ENCODE assay signal across 25 cellular contexts in genomic region chr1:162110910-162111309, GRCh38.
"Had no signal": no experiment of that assay in that cellular context is flagged by ENCODE, and none has a peak within 500 bp of the region (broad histone marks: within the 10 kb centered on the region; RNA-seq: fewer than 3 reads in every experiment).

No MANE protein-coding gene starts in this region.

- H3K27ac ChIP-seq: colonic mucosa, esophagus muscularis mucosa, lower lobe of right lung, neutrophil, pancreas, skin epidermis, spleen, stomach, thoracic aorta, tibial nerve, upper lobe of left lung had no signal

- H3K27me3 ChIP-seq: colonic mucosa, esophagus muscularis mucosa, neutrophil, pancreas, sigmoid colon, stomach, tibial nerve, upper lobe of left lung had no signal

- DNase-seq: central memory CD4-positive, alpha-beta T cell; colonic mucosa; effector memory CD4-positive, alpha-beta T cell; foreskin melanocyte; head of caudate nucleus; left ventricle myocardium superior; lower lobe of right lung; naive B cell; pancreas; right cardiac atrium; sigmoid colon; spleen; stimulated activated CD8-positive, alpha-beta memory T cell treated with anti-CD3 and anti-CD28 coated beads, Interleukin-4, amount 100 ng/mL, for 48 hours; stimulated activated naive CD4-positive, alpha-beta T cell treated with Interleukin-2 at 50 U/mL for 16 hours; stomach; upper lobe of left lung had no signal

- H3K4me1 ChIP-seq: colonic mucosa, lower lobe of right lung, pancreas, upper lobe of left lung had no signal

- H3K9me3 ChIP-seq: colonic mucosa, esophagus muscularis mucosa, lower lobe of right lung, neutrophil, pancreas, sigmoid colon, thoracic aorta, tibial nerve, upper lobe of left lung had no signal

- FAIRE-seq: endothelial cell of umbilical vein, keratinocyte, pancreas, urothelium cell line had no signal

- H3K4me3 ChIP-seq: colonic mucosa, esophagus muscularis mucosa, lower lobe of right lung, pancreas, sigmoid colon, skin epidermis, spleen, stomach, thoracic aorta, tibial nerve, upper lobe of left lung had no signal

- H3K36me3 ChIP-seq: colonic mucosa, esophagus muscularis mucosa, lower lobe of right lung, neutrophil, pancreas, sigmoid colon, spleen, stomach, thoracic aorta, tibial nerve, upper lobe of left lung had no signal

- ATAC-seq: left ventricle myocardium superior; lower lobe of right lung; natural killer cell treated with Interleukin-12 subunit alpha and Interleukin-12 subunit beta and Interleukin-15 and Interleukin-18, amount 100 ng/mL, for 72 hours; pancreas; right cardiac atrium had no signal
